ENCODE assay signal across 1 cellular context in genomic region chrX:69070949-69071650, GRCh38.
TF ChIP-seq lines count a peak whose summit lies in the region.

No MANE protein-coding gene starts in this region.

TF ChIP-seq in WTC11, 78 proteins besides CTCF, POLR2A, EP300 and RAD21 (continued from another document):
- no peak for TF ChIP-seq ZNF281 (CRISPR knock-in tag; IDR thresholded peaks at IDR 0.05)
- TF ChIP-seq NR2C2 (CRISPR knock-in tag; IDR thresholded peaks at IDR 0.05), result no peak
- no peak for TF ChIP-seq ZNF317 (CRISPR knock-in tag; IDR thresholded peaks at IDR 0.05; ENCODE audit: borderline replicate concordance, low read depth)
- no peak for TF ChIP-seq ERG (CRISPR knock-in tag; IDR thresholded peaks at IDR 0.05)
- no peak for TF ChIP-seq E2F5 (CRISPR knock-in tag; IDR thresholded peaks at IDR 0.05)
- TF ChIP-seq FOXP1 (CRISPR knock-in tag; IDR thresholded peaks at IDR 0.05; ENCODE audit: borderline replicate concordance), result no peak
- TF ChIP-seq ATF1 (CRISPR knock-in tag; IDR thresholded peaks at IDR 0.05), result no peak
- no peak for TF ChIP-seq FOXK1 (CRISPR knock-in tag; IDR thresholded peaks at IDR 0.05)
